34 cellular contexts compared by ENCODE assay signal in genomic region chr4:30350288-30350687, GRCh38.
"Had no signal": no experiment of that assay in that cellular context is flagged by ENCODE, and none has a peak within 500 bp of the region (broad histone marks: within the 10 kb centered on the region; RNA-seq: fewer than 3 reads in every experiment).

No MANE protein-coding gene starts in this region.

- H3K9me3 ChIP-seq: MG63 had no signal

- H3K36me3 ChIP-seq: MG63 had no signal

- H3K4me2 ChIP-seq: KMS-11 had no signal

- DNase-seq: Karpas-422, Kasumi-1, KG1, MG63, MM.1S, MV-4-11, NCI-H1048, NCI-H1092, NCI-H1092 treated with DMSO at 0.1 percent for 48 hours, NCI-H1105, NCI-H1105 treated with DMSO at 0.1 percent for 48 hours, NCI-H1417, NCI-H1417 treated with DMSO at 0.1 percent for 48 hours, NCI-H1436, NCI-H1436 treated with DMSO at 0.1 percent for 48 hours, NCI-H146, NCI-H1694, NCI-H1694 treated with DMSO at 0.1 percent for 48 hours, NCI-H187, NCI-H187 treated with DMSO at 0.1 percent for 48 hours, NCI-H1930, NCI-H2029, NCI-H2029 treated with DMSO at 0.1 percent for 48 hours, NCI-H2081, NCI-H2081 treated with DMSO at 0.1 percent for 48 hours, NCI-H2107, NCI-H2171, NCI-H2171 treated with DMSO at 0.1 percent for 48 hours, NCI-H2227 treated with DMSO at 0.1 percent for 48 hours, NCI-H226, NCI-H345, NCI-H446, NCI-H446 treated with DMSO at 0.1 percent for 48 hours had no signal

- H3K9ac ChIP-seq: KMS-11 had no signal

- H3K4me3 ChIP-seq: MG63 had no signal

- H3K27me3 ChIP-seq: MG63 had no signal

- H3K27ac ChIP-seq: KMS-11 had no signal
